In genomic region chr12:50985322-50985721, GRCh38 we compare ENCODE assay signal across 9 cellular contexts. TPM values are rescaled to one million over a fixed set of nuclear protein-coding genes. Genes with fewer than 3 reads are reported as not detected.
DNase-seq lines count a peak whose midpoint lies in the region; ATAC-seq and TF ChIP-seq lines count a peak whose summit lies in the region.
"Had no signal": no experiment of that assay in that cellular context is flagged by ENCODE, and none has a peak within 500 bp of the region (broad histone marks: within the 10 kb centered on the region; RNA-seq: fewer than 3 reads in every experiment).

No MANE protein-coding gene starts in this region.

- no peak overlapping the region for H3K18ac ChIP-seq in mesenchymal stem cell (ENCODE audit: low read depth in 1 of 2, low read length in 2 of 2)

- H3K4me3 ChIP-seq in dorsolateral prefrontal cortex = no peak overlapping the region
- peak overlapping the region in 1 of 2 experiments; percentile 6 for H3K4me3 ChIP-seq in mesenchymal stem cell (ENCODE audit: insufficient read depth in 1 of 2, low read depth in 1 of 2, low read length in 2 of 2)
- H3K4me3 ChIP-seq in tibial artery = no peak overlapping the region

- H2BK12ac ChIP-seq in mesenchymal stem cell (ENCODE audit: low read length in 2 of 2) = no peak overlapping the region

- no peaks in the 10 kb centered on the region for H3K9me3 Mint-ChIP-seq in activated CD8-positive, alpha-beta T cell treated with anti-CD3 and anti-CD28 coated beads for 36 hours
- H3K9me3 Mint-ChIP-seq in activated CD8-positive, alpha-beta T cell treated with anti-CD3 and anti-CD28 coated beads, Interleukin-2, amount 10 ng/mL, durations not matched to agents 7 days and 5 days (ENCODE audit: insufficient read depth) = no peaks in the 10 kb centered on the region

- H3K4me1 Mint-ChIP-seq in activated CD8-positive, alpha-beta T cell treated with anti-CD3 and anti-CD28 coated beads for 36 hours (ENCODE audit: low read depth) = peaks cover 39% of the 10 kb centered on the region
- H3K4me1 Mint-ChIP-seq in activated CD8-positive, alpha-beta T cell treated with anti-CD3 and anti-CD28 coated beads, Interleukin-2, amount 10 ng/mL, durations not matched to agents 7 days and 5 days (ENCODE audit: low read depth) = peaks cover 9% of the 10 kb centered on the region

- ATAC-seq in activated CD8-positive, alpha-beta T cell treated with anti-CD3 and anti-CD28 coated beads for 36 hours = peak; percentile 60
- ATAC-seq in activated CD8-positive, alpha-beta T cell treated with anti-CD3 and anti-CD28 coated beads, Interleukin-2, amount 10 ng/mL, durations not matched to agents 7 days and 5 days = no peak
- ATAC-seq in GM21786 (IDR thresholded peaks at IDR 0.05; ENCODE audit: unreplicated experiment) (no peak), HG02571 (IDR thresholded peaks at IDR 0.05; ENCODE audit: unreplicated experiment) (no peak)

- peak overlapping the region; percentile 89 for H3K9ac ChIP-seq in mesenchymal stem cell (ENCODE audit: low read length)

- H3K36me3 Mint-ChIP-seq in activated CD8-positive, alpha-beta T cell treated with anti-CD3 and anti-CD28 coated beads for 36 hours (ENCODE audit: low read depth) = peaks cover 33% of the 10 kb centered on the region
- peaks cover 27% of the 10 kb centered on the region for H3K36me3 Mint-ChIP-seq in activated CD8-positive, alpha-beta T cell treated with anti-CD3 and anti-CD28 coated beads, Interleukin-2, amount 10 ng/mL, durations not matched to agents 7 days and 5 days (ENCODE audit: low read depth)

- intact Hi-C loops in activated CD8-positive, alpha-beta T cell treated with anti-CD3 and anti-CD28 coated beads for 36 hours (cut with micrococcal nuclease) = no loop called here
- intact Hi-C loops in dorsolateral prefrontal cortex (cut with DNase I) (loop anchor here (1.0 to 10.0 kb wide), 4 partner anchors 51 to 221 kb away; partner anchors contain the start of gene ATF1 (in 1 of the 2)), tibial artery (cut with DNase I; ENCODE audit: low total_unique reads) (no loop called here)

- no peak overlapping the region for H4K8ac ChIP-seq in mesenchymal stem cell (ENCODE audit: low read length)

- H3K4me1 ChIP-seq in mesenchymal stem cell (ENCODE audit: control insufficient read depth, insufficient read depth, low read depth, low read length) (no peaks in the 10 kb centered on the region), tibial artery (peaks cover 0 to 45% (median 26%) of the 10 kb centered on the region in 4 donors)

- no peaks in the 10 kb centered on the region for H3K9me3 ChIP-seq in mesenchymal stem cell (ENCODE audit: control insufficient read depth, low read length)
- H3K9me3 ChIP-seq in tibial artery = no peaks in the 10 kb centered on the region

- no peak overlapping the region for H3K23ac ChIP-seq in mesenchymal stem cell (ENCODE audit: low read length in 2 of 2)

- H3K27me3 ChIP-seq in dorsolateral prefrontal cortex (no peaks in the 10 kb centered on the region), mesenchymal stem cell (ENCODE audit: control insufficient read depth in 1 of 2, insufficient read depth in 1 of 2, low read length in 2 of 2) (no peaks in the 10 kb centered on the region), tibial artery (no peaks in the 10 kb centered on the region)

- H3K27ac Mint-ChIP-seq in activated CD8-positive, alpha-beta T cell treated with anti-CD3 and anti-CD28 coated beads for 36 hours = peak overlapping the region; percentile 59
- H3K27ac Mint-ChIP-seq in activated CD8-positive, alpha-beta T cell treated with anti-CD3 and anti-CD28 coated beads, Interleukin-2, amount 10 ng/mL, durations not matched to agents 7 days and 5 days = no peak overlapping the region

- peak overlapping the region in 57 of 59 donors; percentile 18 to 92 (median 73) for H3K27ac ChIP-seq in dorsolateral prefrontal cortex
- no peak overlapping the region for H3K27ac ChIP-seq in mesenchymal stem cell (ENCODE audit: low read length, poor library complexity, severe bottlenecking)
- peak overlapping the region; percentile 73 to 77 for H3K27ac ChIP-seq in tibial artery

- no peak overlapping the region for H2AK5ac ChIP-seq in mesenchymal stem cell (ENCODE audit: low read length, severe bottlenecking)

- POLR2A ChIA-PET in activated CD8-positive, alpha-beta T cell treated with anti-CD3 and anti-CD28 coated beads for 36 hours (lab: Charles Lee) = interaction anchor here (0.7 to 2.6 kb wide), 5 partner anchors 41 to 159 kb away, joined by 3 to 12 read pairs (median 3); partner anchors contain the start of gene SLC11A2
- POLR2A ChIA-PET in activated CD8-positive, alpha-beta T cell treated with anti-CD3 and anti-CD28 coated beads, Interleukin-2, amount 10 ng/mL, durations not matched to agents 7 days and 5 days (lab: Charles Lee) = interaction anchor here (1.0 kb wide), 2 partner anchors 41 to 60 kb away, joined by 3 to 4 read pairs; partner anchors contain the start of gene SLC11A2

- H3K36me3 ChIP-seq in mesenchymal stem cell (ENCODE audit: control insufficient read depth in 1 of 2, insufficient read depth in 2 of 2, low read depth in 1 of 2, low read length in 2 of 2) (peaks cover 7 to 29% of the 10 kb centered on the region in 2 experiments), tibial artery (peaks cover 11 to 26% (median 14%) of the 10 kb centered on the region in 3 donors)

- no peak overlapping the region for H2BK5ac ChIP-seq in mesenchymal stem cell (ENCODE audit: low read depth, low read length, poor library complexity, severe bottlenecking)

- H3K79me1 ChIP-seq in mesenchymal stem cell (replicated peaks; ENCODE audit: low read length, poor library complexity, severe bottlenecking) = no peaks in the 10 kb centered on the region

- H2BK15ac ChIP-seq in mesenchymal stem cell (ENCODE audit: low read depth, poor library complexity, severe bottlenecking) = no peak overlapping the region

- CTCF ChIA-PET in activated CD8-positive, alpha-beta T cell treated with anti-CD3 and anti-CD28 coated beads for 36 hours (lab: Charles Lee) = interaction anchor here (0.7 to 5.2 kb wide), 11 partner anchors 10 to 221 kb away, joined by 3 to 43 read pairs (median 5); partner anchors contain the start of genes ATF1 and SLC11A2
- CTCF ChIA-PET in activated CD8-positive, alpha-beta T cell treated with anti-CD3 and anti-CD28 coated beads, Interleukin-2, amount 10 ng/mL, durations not matched to agents 7 days and 5 days (lab: Charles Lee) = interaction anchor here (0.6 to 5.3 kb wide), 12 partner anchors 25 to 251 kb away, joined by 3 to 75 read pairs (median 4); partner anchors contain the start of genes ATF1 and SLC11A2

- no peak overlapping the region for H3K4me2 ChIP-seq in mesenchymal stem cell (ENCODE audit: low read length, poor library complexity, severe bottlenecking)

- H3K4me3 Mint-ChIP-seq in activated CD8-positive, alpha-beta T cell treated with anti-CD3 and anti-CD28 coated beads for 36 hours = no peak overlapping the region
- H3K4me3 Mint-ChIP-seq in activated CD8-positive, alpha-beta T cell treated with anti-CD3 and anti-CD28 coated beads, Interleukin-2, amount 10 ng/mL, durations not matched to agents 7 days and 5 days = no peak overlapping the region

- peak; percentile 10 for DNase-seq in activated CD8-positive, alpha-beta T cell treated with anti-CD3 and anti-CD28 coated beads for 36 hours
- DNase-seq in activated CD8-positive, alpha-beta T cell treated with anti-CD3 and anti-CD28 coated beads, Interleukin-2, amount 10 ng/mL, durations not matched to agents 7 days and 5 days = no peak
- DNase-seq in dorsolateral prefrontal cortex (no peak), mesenchymal stem cell (peak; percentile 92), tibial artery (peak in 1 of 2 donors; percentile 67), NCI-H2171 (lab: John Stamatoyannopoulos, UW) (no peak)

- no peak overlapping the region for H4K91ac ChIP-seq in mesenchymal stem cell (ENCODE audit: low read length)

- no peak for TF ChIP-seq CTCF in activated CD8-positive, alpha-beta T cell treated with anti-CD3 and anti-CD28 coated beads for 36 hours (IDR thresholded peaks at IDR 0.05)
- TF ChIP-seq CTCF in dorsolateral prefrontal cortex (IDR thresholded peaks at IDR 0.05 in 54 of 56, conservative IDR thresholded peaks at IDR 0.05 in 2 of 56; ENCODE audit: low read depth in 1 of 56, partially characterized antibody in 56 of 56) (peak in 1 of 56 donors; percentile 13), tibial artery (IDR thresholded peaks at IDR 0.05) (no peak)

- H3K14ac ChIP-seq in mesenchymal stem cell (ENCODE audit: low read length in 2 of 2) = no peak overlapping the region

- no peak overlapping the region for H2AFZ ChIP-seq in mesenchymal stem cell (ENCODE audit: low read depth, low read length)

- no peaks in the 10 kb centered on the region for H3K27me3 Mint-ChIP-seq in activated CD8-positive, alpha-beta T cell treated with anti-CD3 and anti-CD28 coated beads for 36 hours
- no peaks in the 10 kb centered on the region for H3K27me3 Mint-ChIP-seq in activated CD8-positive, alpha-beta T cell treated with anti-CD3 and anti-CD28 coated beads, Interleukin-2, amount 10 ng/mL, durations not matched to agents 7 days and 5 days (ENCODE audit: low read depth)

- no peak overlapping the region for H2BK120ac ChIP-seq in mesenchymal stem cell (ENCODE audit: low read depth, low read length)

- no peak overlapping the region for H3K4ac ChIP-seq in mesenchymal stem cell (ENCODE audit: low read depth in 1 of 2, low read length in 2 of 2)

RNA-seq across cellular contexts. Expression of gene HIGD1C, which starts 33.0 kb away (rescaled TPM):
- not detected for total RNA-seq in activated CD8-positive, alpha-beta T cell treated with anti-CD3 and anti-CD28 coated beads for 36 hours
- total RNA-seq in activated CD8-positive, alpha-beta T cell treated with anti-CD3 and anti-CD28 coated beads, Interleukin-2, amount 10 ng/mL, durations not matched to agents 7 days and 5 days = not detected
- total RNA-seq in dorsolateral prefrontal cortex = 1 to 10 TPM in 1 of 120 experiments, not detected in 119; 2.2 TPM
- not detected for polyA plus RNA-seq in mesenchymal stem cell (2013, experiment 1 of 2)
- polyA plus RNA-seq in mesenchymal stem cell (2013, experiment 2 of 2) = not detected
- total RNA-seq: T-helper 1 cell treated with Interleukin-12 subunit alpha and Interleukin-12 subunit beta and Interleukin-4 antibody, amounts not matched to agents 30 ng/mL and 1 ng/mL, for 36 hours had no signal

RNA-seq across cellular contexts. Expression of gene SLC11A2, which starts 40.9 kb away (rescaled TPM):
- 10 to 100 TPM; 21.6 to 23.9 TPM for total RNA-seq in activated CD8-positive, alpha-beta T cell treated with anti-CD3 and anti-CD28 coated beads for 36 hours
- 10 to 100 TPM; 29.9 to 36.1 TPM for total RNA-seq in activated CD8-positive, alpha-beta T cell treated with anti-CD3 and anti-CD28 coated beads, Interleukin-2, amount 10 ng/mL, durations not matched to agents 7 days and 5 days
- 100 to 1,000 TPM in 69 of 120 experiments, 10 to 100 TPM in 51; 65.0 to 180 (median 103) TPM for total RNA-seq in dorsolateral prefrontal cortex
- polyA plus RNA-seq in mesenchymal stem cell (2013, experiment 1 of 2) = 20.4 TPM
- polyA plus RNA-seq in mesenchymal stem cell (2013, experiment 2 of 2) = 19.7 TPM

Comparison
In these comparisons a context has a peak if more than half of its experiments do, and no peak if none do; other contexts are left out.
1. DNase-seq: peak in activated CD8-positive, alpha-beta T cell treated with anti-CD3 and anti-CD28 coated beads for 36 hours (single experiment) and mesenchymal stem cell (single experiment); none in activated CD8-positive, alpha-beta T cell treated with anti-CD3 and anti-CD28 coated beads, Interleukin-2, amount 10 ng/mL, durations not matched to agents 7 days and 5 days (single experiment), dorsolateral prefrontal cortex (0 of 10) and NCI-H2171 (single experiment).
2. intact Hi-C loops: an anchor here in dorsolateral prefrontal cortex (1.0 to 10.0 kb wide); none called in activated CD8-positive, alpha-beta T cell treated with anti-CD3 and anti-CD28 coated beads for 36 hours and tibial artery.